Comparison of ENCODE assay signal across 10 cellular contexts in genomic region chr14:68549966-68550705, GRCh38.
DNase-seq lines count a peak whose midpoint lies in the region; ATAC-seq and TF ChIP-seq lines count a peak whose summit lies in the region.
"Had no signal": no experiment of that assay in that cellular context is flagged by ENCODE, and none has a peak within 500 bp of the region (broad histone marks: within the 10 kb centered on the region; RNA-seq: fewer than 3 reads in every experiment).

No MANE protein-coding gene starts in this region.

- H3K27me3 ChIP-seq in right cardiac atrium (ENCODE audit: control insufficient read depth, insufficient read depth), result no peaks in the 10 kb centered on the region

- DNase-seq in EH (ENCODE audit: low read depth) (peak; percentile 49), right cardiac atrium (no peak), NCI-H2107 treated with DMSO at 0.1 percent for 48 hours (lab: John Stamatoyannopoulos, UW; ENCODE audit: unreplicated experiment) (no peak), NCI-H82 (lab: John Stamatoyannopoulos, UW) (no peak)
- DNase-seq: effector memory CD4-positive, alpha-beta T cell; NCI-H1436 had no signal

- no peaks in the 10 kb centered on the region for H3K9me3 ChIP-seq in right cardiac atrium (ENCODE audit: control insufficient read depth, low read length)

- H3K4me3 ChIP-seq in right cardiac atrium (ENCODE audit: low read length) (no peak overlapping the region), skin epidermis (no peak overlapping the region)

- peak overlapping the region; percentile 65 for H3K27ac ChIP-seq in VCaP
- H3K27ac ChIP-seq in right cardiac atrium (ENCODE audit: low read length), result peak overlapping the region; percentile 78
- peak overlapping the region in 16 of 21 experiments; percentile 0 to 91 (median 57) for H3K27ac ChIP-seq in skin epidermis

- ATAC-seq in right cardiac atrium (no peak), GM19463 (IDR thresholded peaks at IDR 0.05; ENCODE audit: unreplicated experiment) (no peak), GM19455 (IDR thresholded peaks at IDR 0.05; ENCODE audit: unreplicated experiment) (no peak)

- WGBS in right cardiac atrium, result 75% methylated on average over 8 of the region's 8 CpGs

- intact Hi-C loops in right cardiac atrium (cut with DNase I), result loop anchor here in 2 of 4 donors (5.0 to 10.0 kb wide), 3 partner anchors 72 to 245 kb away; partner anchors contain the start of gene ZFP36L1 (in 2 of the 2)

- no peak for TF ChIP-seq CTCF in VCaP (conservative IDR thresholded peaks at IDR 0.05)

- H3K4me1 ChIP-seq in right cardiac atrium (ENCODE audit: control insufficient read depth, insufficient read depth, low read length), result peaks cover 42% of the 10 kb centered on the region
